ENCODE assay signal across 28 cellular contexts in the genomic region with DNA sequence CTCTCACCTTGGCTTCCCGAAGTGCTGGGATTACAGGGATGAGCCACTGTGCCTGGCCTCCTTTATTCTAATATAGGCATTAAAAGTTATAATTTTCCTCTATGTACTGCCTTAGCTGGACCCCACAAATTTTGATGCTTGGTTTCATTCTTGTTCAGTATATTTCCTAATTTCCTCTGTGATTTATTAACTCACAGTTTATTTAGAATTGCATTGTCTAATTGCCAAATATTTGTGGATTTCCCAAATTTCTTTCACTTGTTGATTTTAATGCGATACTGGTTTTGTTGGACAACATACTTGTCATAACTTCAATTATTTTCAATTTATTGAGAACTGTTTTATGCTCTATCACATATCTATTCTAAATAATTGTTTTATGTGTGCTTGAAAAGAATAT.
"Had no signal": no experiment of that assay in that cellular context is flagged by ENCODE, and none has a peak within 500 bp of the region (broad histone marks: within the 10 kb centered on the region; RNA-seq: fewer than 3 reads in every experiment).

No MANE protein-coding gene starts in this region.

- H3K27me3 ChIP-seq: colonic mucosa, dorsolateral prefrontal cortex, esophagus muscularis mucosa, esophagus squamous epithelium, foreskin keratinocyte, gastrocnemius medialis, gastroesophageal sphincter, heart left ventricle, heart right ventricle had no signal

- DNase-seq: colonic mucosa; cortex of kidney; dermis blood vessel endothelial cell; dorsolateral prefrontal cortex; effector CD4-positive, alpha-beta T cell; effector CD8-positive, alpha-beta T cell; effector memory CD4-positive, alpha-beta T cell; effector memory CD8-positive, alpha-beta T cell; endodermal cell; erythroblast; esophagus squamous epithelium; foreskin fibroblast; foreskin keratinocyte; foreskin melanocyte; gastrocnemius medialis; glutamatergic neuron; head of caudate nucleus; heart left ventricle; heart right ventricle had no signal

- H3K4me1 ChIP-seq: colonic mucosa, esophagus muscularis mucosa, esophagus squamous epithelium, foreskin keratinocyte, gastrocnemius medialis, gastroesophageal sphincter, heart left ventricle, heart right ventricle had no signal

- H3K36me3 ChIP-seq: colonic mucosa, esophagus muscularis mucosa, esophagus squamous epithelium, gastrocnemius medialis, gastroesophageal sphincter, heart left ventricle, heart right ventricle had no signal

- H3K4me3 ChIP-seq: colonic mucosa, coronary artery, dorsolateral prefrontal cortex, esophagus muscularis mucosa, esophagus squamous epithelium, gastrocnemius medialis, gastroesophageal sphincter, heart left ventricle, heart right ventricle had no signal

- H3K9me3 ChIP-seq: colonic mucosa, esophagus squamous epithelium, gastrocnemius medialis had no signal

- H3K27ac ChIP-seq: colonic mucosa, coronary artery, dorsolateral prefrontal cortex, epithelial cell of prostate, esophagus muscularis mucosa, esophagus squamous epithelium, foreskin keratinocyte, gastrocnemius medialis, gastroesophageal sphincter, heart left ventricle, heart right ventricle had no signal

- ATAC-seq: effector memory CD8-positive, alpha-beta T cell; esophagus mucosa; foreskin keratinocyte; gastrocnemius medialis; gastroesophageal sphincter; heart left ventricle; heart right ventricle had no signal

- FAIRE-seq: colon, endometrium, endothelial cell of umbilical vein, frontal cortex had no signal
